Comparison of ENCODE assay signal across 1 cellular context in the genomic region with DNA sequence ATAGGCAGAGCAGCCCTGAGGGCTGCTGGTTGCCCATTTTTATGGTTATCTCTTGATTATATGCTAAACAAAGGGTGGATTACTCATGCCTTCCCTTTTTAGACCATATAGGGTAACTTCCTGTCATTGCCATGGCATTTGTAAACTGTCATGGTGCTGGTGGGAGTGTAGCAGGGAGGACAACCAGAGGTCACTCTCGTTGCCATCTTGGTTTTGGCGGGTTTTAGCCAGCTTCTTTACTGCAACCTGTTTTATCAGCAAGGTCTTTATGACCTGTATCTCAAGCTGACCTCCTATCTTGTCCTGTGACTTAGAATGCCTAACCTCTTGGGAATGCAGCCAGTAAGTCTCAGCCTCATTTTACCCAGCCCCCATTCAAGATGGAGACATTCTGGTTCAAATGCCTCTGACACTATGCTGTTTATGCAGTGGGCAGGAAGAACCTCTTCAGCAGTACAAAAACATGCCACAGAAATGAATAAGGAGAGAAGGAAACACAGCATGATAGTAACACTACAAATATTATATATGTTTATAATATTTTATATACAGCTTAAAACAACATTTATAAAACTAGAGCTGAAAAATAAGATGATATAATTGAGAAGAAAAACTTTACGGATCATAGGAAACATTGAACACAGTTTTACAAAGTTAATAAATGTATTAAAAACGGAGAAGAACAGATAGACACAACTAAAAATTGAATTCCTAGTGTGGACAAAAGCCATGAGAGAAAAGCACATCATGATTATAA.
TF ChIP-seq lines count a peak whose summit lies in the region.

No MANE protein-coding gene starts in this region.

TF ChIP-seq in H1, 55 proteins besides CTCF, POLR2A, EP300 and RAD21:
- TF ChIP-seq SRF (IDR thresholded peaks at IDR 0.05; ENCODE audit: low read depth, low read length) (peak; percentile 61; the same call in 1 of the 2 replicates), BACH1 (IDR thresholded peaks at IDR 0.05; ENCODE audit: low read length) (no peak), TAF1 (IDR thresholded peaks at IDR 0.05; ENCODE audit: low read depth, low read length) (no peak)
